16 cellular contexts compared by ENCODE assay signal in the genomic region with DNA sequence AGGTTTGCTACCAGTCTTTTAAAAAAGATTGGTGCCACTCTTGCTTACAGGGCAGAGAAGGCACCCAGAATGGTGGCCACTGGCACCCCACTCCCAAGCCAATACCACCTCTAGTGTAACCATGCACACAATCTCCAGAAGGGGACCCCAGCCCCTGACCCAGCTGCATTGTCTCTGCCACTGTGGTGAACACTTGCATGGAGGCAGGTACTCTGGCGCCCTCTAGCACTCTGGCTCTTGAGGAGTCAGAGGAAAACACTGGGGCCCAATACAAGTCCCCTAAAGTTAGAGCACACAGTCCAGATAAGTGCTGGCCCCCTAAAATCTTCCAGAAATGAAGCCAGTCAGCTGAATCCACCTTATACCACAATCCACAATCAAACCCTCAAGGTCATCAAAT. TPM values are rescaled to one million over a fixed set of nuclear protein-coding genes. Genes with fewer than 3 reads are reported as not detected.
A peak's percentile ranks its signal among the peaks of the same experiment; 100 is the strongest.
DNase-seq lines count a peak whose midpoint lies in the region; ATAC-seq and TF ChIP-seq lines count a peak whose summit lies in the region.
"Had no signal": no experiment of that assay in that cellular context is flagged by ENCODE, and none has a peak within 500 bp of the region (broad histone marks: within the 10 kb centered on the region; RNA-seq: fewer than 3 reads in every experiment).

No MANE protein-coding gene starts in this region.

- peak; percentile 1 for DNase-seq in activated naive CD8-positive, alpha-beta T cell treated with anti-CD3 and anti-CD28 coated beads for 36 hours
- no peak for DNase-seq in activated naive CD8-positive, alpha-beta T cell treated with anti-CD3 and anti-CD28 coated beads, Interleukin-2, amount 50 U/mL, for 24 hours
- peak; percentile 27 for DNase-seq in colonic mucosa
- DNase-seq in sciatic nerve (ENCODE audit: low spot score), result peak; percentile 45
- no peak for DNase-seq in NCI-H2081 treated with DMSO at 0.1 percent for 48 hours (lab: John Stamatoyannopoulos, UW)
- DNase-seq in foreskin melanocyte, result no peak
- DNase-seq in germinal center (ENCODE audit: low spot score), result no peak
- DNase-seq: activated naive CD4-positive, alpha-beta T cell treated with anti-CD3 and anti-CD28 coated beads, Interleukin-2, amount 50 U/mL, for 16 hours; NCI-H146; NK-92 treated with Interleukin-12 subunit alpha and Interleukin-12 subunit beta, amount 100 ng/mL, for 24 hours had no signal

- no peak overlapping the region for H3K27ac Mint-ChIP-seq in activated naive CD8-positive, alpha-beta T cell treated with anti-CD3 and anti-CD28 coated beads for 36 hours
- no peak overlapping the region for H3K27ac Mint-ChIP-seq in activated naive CD8-positive, alpha-beta T cell treated with anti-CD3 and anti-CD28 coated beads, Interleukin-2, amount 50 U/mL, for 24 hours
- H3K27ac Mint-ChIP-seq: B cell had no signal

- no peaks in the 10 kb centered on the region for H3K27me3 Mint-ChIP-seq in activated naive CD8-positive, alpha-beta T cell treated with anti-CD3 and anti-CD28 coated beads for 36 hours
- no peaks in the 10 kb centered on the region for H3K27me3 Mint-ChIP-seq in activated naive CD8-positive, alpha-beta T cell treated with anti-CD3 and anti-CD28 coated beads, Interleukin-2, amount 50 U/mL, for 24 hours
- H3K27me3 Mint-ChIP-seq: B cell had no signal

- no peaks in the 10 kb centered on the region; the same call in 1 of the 2 replicates for H3K9me3 ChIP-seq in OCI-LY1 (ENCODE audit: low read length)
- H3K9me3 ChIP-seq in colonic mucosa, result no peaks in the 10 kb centered on the region

- H3K27ac ChIP-seq in OCI-LY1 (ENCODE audit: low read depth, low read length, poor library complexity, severe bottlenecking) (no peak overlapping the region), colonic mucosa (no peak overlapping the region)

- H3K4me3 ChIP-seq in OCI-LY1 (ENCODE audit: low read depth, low read length, poor library complexity, severe bottlenecking), result no peak overlapping the region
- H3K4me3 ChIP-seq in colonic mucosa, result no peak overlapping the region

- no peak overlapping the region for H3K9ac ChIP-seq in OCI-LY1 (ENCODE audit: low read length)
- H3K9ac ChIP-seq in colonic mucosa (ENCODE audit: low read depth in 2 of 2, low read length in 2 of 2), result no peak overlapping the region

- no peaks in the 10 kb centered on the region for H3K27me3 ChIP-seq in OCI-LY1 (ENCODE audit: insufficient read depth, low read length)
- H3K27me3 ChIP-seq in colonic mucosa, result no peaks in the 10 kb centered on the region

- no peaks in the 10 kb centered on the region for H4K20me1 ChIP-seq in OCI-LY1 (ENCODE audit: insufficient read depth, low read length)

- no peaks in the 10 kb centered on the region for H3K4me1 ChIP-seq in OCI-LY1 (ENCODE audit: insufficient read depth, low read length, severe bottlenecking)
- H3K4me1 ChIP-seq in colonic mucosa, result no peaks in the 10 kb centered on the region

- H3K9me3 Mint-ChIP-seq in activated naive CD8-positive, alpha-beta T cell treated with anti-CD3 and anti-CD28 coated beads for 36 hours, result peaks cover 39% of the 10 kb centered on the region
- H3K9me3 Mint-ChIP-seq in activated naive CD8-positive, alpha-beta T cell treated with anti-CD3 and anti-CD28 coated beads, Interleukin-2, amount 50 U/mL, for 24 hours, result peaks cover 51% of the 10 kb centered on the region

- no peak overlapping the region for H2AFZ ChIP-seq in OCI-LY1 (ENCODE audit: low read length)

- H3K36me3 ChIP-seq in OCI-LY1 (ENCODE audit: insufficient read depth, low read length), result no peaks in the 10 kb centered on the region
- H3K36me3 ChIP-seq in colonic mucosa, result no peaks in the 10 kb centered on the region

- no peaks in the 10 kb centered on the region for H3K4me1 Mint-ChIP-seq in activated naive CD8-positive, alpha-beta T cell treated with anti-CD3 and anti-CD28 coated beads for 36 hours
- no peaks in the 10 kb centered on the region for H3K4me1 Mint-ChIP-seq in activated naive CD8-positive, alpha-beta T cell treated with anti-CD3 and anti-CD28 coated beads, Interleukin-2, amount 50 U/mL, for 24 hours
- H3K4me1 Mint-ChIP-seq: B cell; central memory CD8-positive, alpha-beta T cell had no signal

- no peak overlapping the region for H3K4me2 ChIP-seq in OCI-LY1 (ENCODE audit: low read length)

- TF ChIP-seq CTCF in OCI-LY1 (IDR thresholded peaks at IDR 0.05; ENCODE audit: low read length) (peak; percentile 58), colonic mucosa (IDR thresholded peaks at IDR 0.05) (no peak)

- ATAC-seq in activated naive CD8-positive, alpha-beta T cell treated with anti-CD3 and anti-CD28 coated beads, Interleukin-2, amount 50 U/mL, for 24 hours, result no peak
- no peak for ATAC-seq in sciatic nerve
- ATAC-seq: esophagus mucosa had no signal

- no peaks in the 10 kb centered on the region for H3F3A ChIP-seq in OCI-LY1 (ENCODE audit: insufficient read depth, low read length)

- no peaks in the 10 kb centered on the region for H3K79me2 ChIP-seq in OCI-LY1 (ENCODE audit: insufficient read depth, low read length)

- intact Hi-C loops in colonic mucosa (cut with DNase I) (no loop called here), sciatic nerve (cut with DNase I) (no loop called here)

- H3K4me3 Mint-ChIP-seq in activated naive CD8-positive, alpha-beta T cell treated with anti-CD3 and anti-CD28 coated beads for 36 hours, result no peak overlapping the region
- no peak overlapping the region for H3K4me3 Mint-ChIP-seq in activated naive CD8-positive, alpha-beta T cell treated with anti-CD3 and anti-CD28 coated beads, Interleukin-2, amount 50 U/mL, for 24 hours
- H3K4me3 Mint-ChIP-seq: B cell; central memory CD8-positive, alpha-beta T cell had no signal

- no peaks in the 10 kb centered on the region for H3K9me2 ChIP-seq in OCI-LY1 (ENCODE audit: low read depth, low read length)

- H3K36me3 Mint-ChIP-seq in activated naive CD8-positive, alpha-beta T cell treated with anti-CD3 and anti-CD28 coated beads for 36 hours, result peaks cover 5% of the 10 kb centered on the region
- peaks cover 20% of the 10 kb centered on the region for H3K36me3 Mint-ChIP-seq in activated naive CD8-positive, alpha-beta T cell treated with anti-CD3 and anti-CD28 coated beads, Interleukin-2, amount 50 U/mL, for 24 hours (ENCODE audit: low read depth)

RNA-seq across cellular contexts. Expression of gene ERVV-1, which starts 6.0 kb away (rescaled TPM):
- total RNA-seq in activated naive CD8-positive, alpha-beta T cell treated with anti-CD3 and anti-CD28 coated beads for 36 hours, result not detected
- total RNA-seq in colonic mucosa (not detected), sciatic nerve (not detected)
- total RNA-seq: esophagus mucosa, G401 had no signal

RNA-seq across cellular contexts. Expression of gene ERVV-2, which starts 24.9 kb away (rescaled TPM):
- not detected for total RNA-seq in activated naive CD8-positive, alpha-beta T cell treated with anti-CD3 and anti-CD28 coated beads for 36 hours
- total RNA-seq in colonic mucosa (not detected), sciatic nerve (not detected)
- total RNA-seq: B cell, esophagus mucosa, G401, mononuclear cell had no signal

RNA-seq across cellular contexts. Expression of gene ZNF816, which starts 57.0 kb away (rescaled TPM):
- 10 to 100 TPM; 11.1 to 12.0 TPM for total RNA-seq in activated naive CD8-positive, alpha-beta T cell treated with anti-CD3 and anti-CD28 coated beads for 36 hours
- 10 to 100 TPM; 10.8 to 21.4 TPM for total RNA-seq in colonic mucosa
- total RNA-seq in sciatic nerve, result 10.7 TPM

Comparison
In these comparisons a context has a peak if more than half of its experiments do, and no peak if none do; other contexts are left out.
1. DNase-seq: peak in activated naive CD8-positive, alpha-beta T cell treated with anti-CD3 and anti-CD28 coated beads for 36 hours (single experiment), colonic mucosa (single experiment) and sciatic nerve (single experiment); none in activated naive CD8-positive, alpha-beta T cell treated with anti-CD3 and anti-CD28 coated beads, Interleukin-2, amount 50 U/mL, for 24 hours (single experiment), NCI-H2081 treated with DMSO at 0.1 percent for 48 hours (single experiment), foreskin melanocyte (single experiment) and germinal center (single experiment).